ENCODE assay signal across 9 cellular contexts in the genomic region with DNA sequence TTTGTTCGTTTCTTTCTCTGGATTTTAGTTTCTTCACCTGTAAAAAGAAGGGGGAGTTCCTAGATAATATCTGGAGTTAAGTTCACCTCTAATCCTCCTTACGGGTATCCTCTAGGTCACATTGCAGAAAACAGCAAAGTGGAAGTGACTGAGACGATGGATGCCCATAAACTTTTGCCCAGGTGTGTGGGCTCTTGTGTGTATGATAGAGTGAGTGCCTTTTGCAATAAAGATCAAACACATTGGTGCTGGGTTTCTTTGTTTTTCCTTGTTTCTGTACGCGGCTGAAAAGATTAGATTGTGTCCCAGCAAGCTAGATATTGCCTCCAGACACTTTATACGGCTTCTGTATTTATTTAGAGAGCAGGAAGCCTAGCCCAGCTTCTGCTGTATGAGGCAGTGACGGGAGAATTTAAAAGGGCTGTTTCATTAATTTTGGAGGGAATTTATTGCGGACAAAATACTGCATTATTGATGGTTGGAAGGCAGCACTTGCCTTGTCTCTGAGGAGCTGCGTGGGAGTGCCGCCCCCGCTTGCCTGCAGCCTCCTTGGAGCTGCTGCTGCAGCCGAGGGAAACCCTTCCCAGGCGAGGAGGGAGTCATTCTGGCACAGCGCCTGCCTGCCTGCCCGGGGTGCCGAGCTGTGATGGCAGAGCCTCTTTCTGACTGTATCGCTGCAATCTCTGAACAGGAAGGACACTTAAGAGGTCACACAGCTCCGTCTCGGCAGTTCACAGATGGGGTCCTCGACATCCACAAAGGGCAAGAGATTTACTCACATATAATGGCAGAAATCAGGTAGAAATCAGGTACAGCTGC. TPM values are rescaled to one million over a fixed set of nuclear protein-coding genes. Genes with fewer than 3 reads are reported as not detected.
DNase-seq lines count a peak whose midpoint lies in the region; ATAC-seq and TF ChIP-seq lines count a peak whose summit lies in the region.
"Had no signal": no experiment of that assay in that cellular context is flagged by ENCODE, and none has a peak within 500 bp of the region (broad histone marks: within the 10 kb centered on the region; RNA-seq: fewer than 3 reads in every experiment).

No MANE protein-coding gene starts in this region.

- H3K4me3 ChIP-seq in right atrium auricular region (peak overlapping the region in 1 of 2 donors; percentile 24), astrocyte of the spinal cord (ENCODE audit: low read depth, low read length) (peak overlapping the region; percentile 0), kidney epithelial cell (ENCODE audit: low read depth, low read length) (peak overlapping the region; percentile 21)

- no peaks in the 10 kb centered on the region for H3K4me1 Mint-ChIP-seq in naive thymus-derived CD8-positive, alpha-beta T cell
- H3K4me1 Mint-ChIP-seq in natural killer cell: no peaks in the 10 kb centered on the region

- intact Hi-C loops in Right ventricle myocardium superior (cut with DNase I) (no loop called here), natural killer cell (cut with micrococcal nuclease) (no loop called here)

- TF ChIP-seq CTCF in right atrium auricular region (IDR thresholded peaks at IDR 0.05): no peak
- no peak for TF ChIP-seq CTCF in astrocyte of the spinal cord (IDR thresholded peaks at IDR 0.05; ENCODE audit: low read depth, low read length)
- no peak for TF ChIP-seq CTCF in kidney epithelial cell (IDR thresholded peaks at IDR 0.05; ENCODE audit: insufficient read depth, low read length, poor library complexity, severe bottlenecking)
- no peak for TF ChIP-seq CTCF in natural killer cell (IDR thresholded peaks at IDR 0.05)

- H3K27me3 ChIP-seq in right atrium auricular region (no peaks in the 10 kb centered on the region), kidney epithelial cell (ENCODE audit: control insufficient read depth, insufficient read depth, low read length) (no peaks in the 10 kb centered on the region)

- DNase-seq in Right ventricle myocardium superior: peak; percentile 69
- DNase-seq in right atrium auricular region (ENCODE audit: low spot score): no peak
- DNase-seq in astrocyte of the spinal cord (ENCODE audit: low read depth, low spot score): peak; percentile 61
- DNase-seq in kidney epithelial cell (ENCODE audit: low read depth): peak; percentile 23
- DNase-seq in naive thymus-derived CD8-positive, alpha-beta T cell: no peak
- DNase-seq in effector CD4-positive, alpha-beta T cell: no peak
- no peak for DNase-seq in natural killer cell

- H3K36me3 Mint-ChIP-seq in naive thymus-derived CD8-positive, alpha-beta T cell: no peaks in the 10 kb centered on the region
- no peaks in the 10 kb centered on the region for H3K36me3 Mint-ChIP-seq in natural killer cell

- peaks cover 0 to 10% of the 10 kb centered on the region in 2 donors for H3K4me1 ChIP-seq in right atrium auricular region

- H3K4me3 Mint-ChIP-seq in naive thymus-derived CD8-positive, alpha-beta T cell: no peak overlapping the region
- no peak overlapping the region for H3K4me3 Mint-ChIP-seq in natural killer cell

- POLR2A ChIA-PET in naive thymus-derived CD8-positive, alpha-beta T cell (lab: Charles Lee): no interaction called here

- ATAC-seq in Right ventricle myocardium superior (ENCODE audit: poor library complexity): peak; percentile 41
- ATAC-seq in HG02678 (IDR thresholded peaks at IDR 0.05; ENCODE audit: unreplicated experiment): no peak
- ATAC-seq in naive thymus-derived CD8-positive, alpha-beta T cell: no peak
- ATAC-seq in natural killer cell: no peak

- in situ Hi-C loops in astrocyte of the spinal cord (cut with HindIII; ENCODE audit: low sequenced_read_pairs): no loop called here

- H3K27me3 Mint-ChIP-seq in naive thymus-derived CD8-positive, alpha-beta T cell: no peaks in the 10 kb centered on the region
- H3K27me3 Mint-ChIP-seq in natural killer cell (ENCODE audit: low read depth in 2 of 2): no peaks in the 10 kb centered on the region

- peaks cover 0 to 6% (median 0%) of the 10 kb centered on the region in 9 donors for H3K9me3 Mint-ChIP-seq in naive thymus-derived CD8-positive, alpha-beta T cell
- H3K9me3 Mint-ChIP-seq in natural killer cell: peaks cover 8 to 15% of the 10 kb centered on the region in 2 donors

- H3K27ac Mint-ChIP-seq in naive thymus-derived CD8-positive, alpha-beta T cell: no peak overlapping the region
- H3K27ac Mint-ChIP-seq in natural killer cell: no peak overlapping the region

- H3K9me3 ChIP-seq in right atrium auricular region: no peaks in the 10 kb centered on the region

- H3K36me3 ChIP-seq in right atrium auricular region (no peaks in the 10 kb centered on the region), kidney epithelial cell (ENCODE audit: control insufficient read depth, insufficient read depth, low read length) (no peaks in the 10 kb centered on the region)

- H3K27ac ChIP-seq in right atrium auricular region: no peak overlapping the region
- H3K27ac ChIP-seq: C4-2B had no signal

RNA-seq across cellular contexts. Expression of a gene that starts 38.6 kb away (rescaled TPM):
- not detected for total RNA-seq in Right ventricle myocardium superior
- total RNA-seq in right atrium auricular region: not detected
- not detected in 2 replicates for total RNA-seq in kidney epithelial cell
- total RNA-seq in naive thymus-derived CD8-positive, alpha-beta T cell: not detected
- polyA plus RNA-seq in naive thymus-derived CD8-positive, alpha-beta T cell: not detected
- not detected for total RNA-seq in natural killer cell

Comparison
In these comparisons a context has a peak if more than half of its experiments do, and no peak if none do; other contexts are left out.
1. DNase-seq: peak in Right ventricle myocardium superior (single experiment), astrocyte of the spinal cord (single experiment) and kidney epithelial cell (single experiment); none in right atrium auricular region (single experiment), naive thymus-derived CD8-positive, alpha-beta T cell (0 of 10), effector CD4-positive, alpha-beta T cell (single experiment) and natural killer cell (single experiment).